ENCODE assay signal across 13 cellular contexts in genomic region chr6:82783587-82784253, GRCh38.
A peak's percentile ranks its signal among the peaks of the same experiment; 100 is the strongest.
DNase-seq lines count a peak whose midpoint lies in the region; ATAC-seq, FAIRE-seq and TF ChIP-seq lines count a peak whose summit lies in the region.
"Had no signal": no experiment of that assay in that cellular context is flagged by ENCODE, and none has a peak within 500 bp of the region (broad histone marks: within the 10 kb centered on the region; RNA-seq: fewer than 3 reads in every experiment).

No MANE protein-coding gene starts in this region.

- H3K79me2 ChIP-seq in keratinocyte (ENCODE audit: control insufficient read depth, insufficient read depth, low read length), result no peaks in the 10 kb centered on the region

- peak; percentile 74 for ATAC-seq in HG03159 (IDR thresholded peaks at IDR 0.05; ENCODE audit: unreplicated experiment)
- no peak for ATAC-seq in aorta (ENCODE audit: low FRiP score)

- H3K27me3 ChIP-seq in keratinocyte (ENCODE audit: control insufficient read depth, extremely low read depth, insufficient read depth, low read length) (no peaks in the 10 kb centered on the region), aorta (ENCODE audit: control insufficient read depth in 1 of 2, insufficient read depth in 2 of 2, low read length in 1 of 2) (no peaks in the 10 kb centered on the region), sigmoid colon (no peaks in the 10 kb centered on the region)

- no peaks in the 10 kb centered on the region for H3K9me1 ChIP-seq in keratinocyte (ENCODE audit: control insufficient read depth, extremely low read depth, insufficient read depth, low read length)

- no peak overlapping the region for H3K27ac ChIP-seq in keratinocyte (ENCODE audit: control insufficient read depth, insufficient read depth, low read length)
- no peak overlapping the region for H3K27ac ChIP-seq in aorta (ENCODE audit: low read depth in 1 of 2, low read length in 2 of 2)
- H3K27ac ChIP-seq in sigmoid colon, result no peak overlapping the region

- no peak overlapping the region for H3K4me2 ChIP-seq in keratinocyte (ENCODE audit: control insufficient read depth, extremely low read depth, insufficient read depth, low read depth, low read length)

- H3K4me3 ChIP-seq in GM12865 (ENCODE audit: low read depth, low read length) (no peak overlapping the region), keratinocyte (ENCODE audit: control insufficient read depth in 2 of 3, extremely low read depth in 1 of 3, insufficient read depth in 2 of 3, low read depth in 1 of 3, low read length in 3 of 3) (no peak overlapping the region), aorta (ENCODE audit: low read length in 2 of 2) (no peak overlapping the region), sigmoid colon (no peak overlapping the region)

- dilution Hi-C loops in keratinocyte (cut with MboI; ENCODE audit: extremely low pct_ligation_motif_present, low sequenced_read_pairs), result no loop called here

- no peak overlapping the region for H2AFZ ChIP-seq in keratinocyte (ENCODE audit: control insufficient read depth, low read length)

- TF ChIP-seq POLR2A in sigmoid colon (IDR thresholded peaks at IDR 0.05), result no peak

- no peaks in the 10 kb centered on the region for H4K20me1 ChIP-seq in keratinocyte (ENCODE audit: control insufficient read depth, extremely low read depth, insufficient read depth, low read length)

- TF ChIP-seq CTCF in GM12865 (IDR thresholded peaks at IDR 0.05; ENCODE audit: insufficient read depth, low read depth, low read length, missing control alignments), result peak; percentile 41
- TF ChIP-seq CTCF in keratinocyte (optimal IDR thresholded peaks at IDR 0.05 in 1 of 3, IDR thresholded peaks at IDR 0.05 in 1 of 3, conservative IDR thresholded peaks at IDR 0.05 in 1 of 3; ENCODE audit: extremely low read depth in 1 of 3, insufficient read depth in 2 of 3, low read length in 3 of 3), result peak in 2 of 3 experiments; percentile 12 to 13
- TF ChIP-seq CTCF in sigmoid colon (IDR thresholded peaks at IDR 0.05), result no peak

- H3K4me1 ChIP-seq in keratinocyte (ENCODE audit: control insufficient read depth, extremely low read depth, insufficient read depth, low read length) (no peaks in the 10 kb centered on the region), aorta (ENCODE audit: control insufficient read depth in 1 of 2, insufficient read depth in 2 of 2, low read length in 2 of 2) (no peaks in the 10 kb centered on the region), sigmoid colon (no peaks in the 10 kb centered on the region)

- H3K9ac ChIP-seq in keratinocyte (ENCODE audit: control insufficient read depth, extremely low read depth, insufficient read depth, low read length), result no peak overlapping the region

- TF ChIP-seq EP300 in sigmoid colon (IDR thresholded peaks at IDR 0.05), result no peak

- H3K9me3 ChIP-seq in keratinocyte (ENCODE audit: control insufficient read depth, low read depth, low read length) (no peaks in the 10 kb centered on the region), aorta (ENCODE audit: control insufficient read depth, low read length) (peaks cover 2% of the 10 kb centered on the region), sigmoid colon (no peaks in the 10 kb centered on the region)

- WGBS in aorta, 2 donors, result 44 to 47% methylated on average over 6 of the region's 6 CpGs
- 63 to 68% methylated on average over 6 of the region's 6 CpGs for WGBS in sigmoid colon, 2 donors

- no peaks in the 10 kb centered on the region for H3K36me3 ChIP-seq in keratinocyte (ENCODE audit: control insufficient read depth in 2 of 2, extremely low read depth in 1 of 2, insufficient read depth in 2 of 2, low read length in 2 of 2)
- H3K36me3 ChIP-seq in aorta (ENCODE audit: control insufficient read depth in 1 of 2, insufficient read depth in 2 of 2, low read length in 1 of 2), result no peaks in the 10 kb centered on the region
- H3K36me3 ChIP-seq in sigmoid colon, result no peaks in the 10 kb centered on the region

- no peak for FAIRE-seq in keratinocyte (lab: Jason Lieb, UNC)

- DNase-seq in GM12865 (ENCODE audit: low read depth), result peak; percentile 28
- DNase-seq in RPMI7951 (ENCODE audit: low read depth), result peak; percentile 13
- DNase-seq in keratinocyte (ENCODE audit: low read depth, low spot score), result no peak
- no peak for DNase-seq in aorta
- DNase-seq in GM19240 (ENCODE audit: insufficient read length, low spot score), result no peak
- DNase-seq in sigmoid colon, result no peak
- no peak for DNase-seq in MV-4-11 (lab: John Stamatoyannopoulos, UW)
- DNase-seq: activated gamma-delta T cell, HCEC 1CT, KG1, midbrain, T-helper 2 cell had no signal

- intact Hi-C loops in aorta (cut with DNase I), result no loop called here
- intact Hi-C loops in sigmoid colon (cut with DNase I), result no loop called here

Comparison
In these comparisons a context has a peak if more than half of its experiments do, and no peak if none do; other contexts are left out.
1. DNase-seq: peak in GM12865 (single experiment) and RPMI7951 (single experiment); none in keratinocyte (single experiment), aorta (0 of 2), GM19240 (single experiment), sigmoid colon (single experiment) and MV-4-11 (single experiment).
2. CTCF ChIP-seq: peak in GM12865 (single experiment) and keratinocyte (2 of 3); none in sigmoid colon (0 of 4).